Comparison of ENCODE assay signal across 22 cellular contexts in genomic region chr2:142930835-142931398, GRCh38.
"Had no signal": no experiment of that assay in that cellular context is flagged by ENCODE, and none has a peak within 500 bp of the region (broad histone marks: within the 10 kb centered on the region; RNA-seq: fewer than 3 reads in every experiment).

No MANE protein-coding gene starts in this region.

- H3K27ac Mint-ChIP-seq: mesothelial cell of epicardium; natural killer cell treated with Interleukin-12 subunit alpha and Interleukin-12 subunit beta and Interleukin-15 and Interleukin-18, amount 100 ng/mL, for 72 hours; stimulated activated naive B cell treated with anti-CD40 and anti-IgM and Interleukin-4, amounts not matched to agents 10 μg/mL and 1 μg/mL and 100 μg/mL, for 72 hours; stimulated activated naive CD8-positive, alpha-beta T cell treated with anti-CD3 and anti-CD28 coated beads, Interleukin-15, Interleukin-2, amounts not matched to agents 100 ng/mL and 50 ng/mL, for 24 hours had no signal

- H3K36me3 ChIP-seq: neutrophil, pancreas, transverse colon had no signal

- H3K27ac ChIP-seq: dorsolateral prefrontal cortex, neutrophil, pancreas, right lobe of liver, transverse colon had no signal

- DNase-seq: dorsolateral prefrontal cortex; effector CD4-positive, alpha-beta T cell; head of caudate nucleus; kidney; mesenchymal stem cell; mucosa of descending colon; naive B cell; pancreas; retina; right lobe of liver; small intestine; stimulated activated CD4-positive, alpha-beta T cell treated with anti-CD3 and anti-CD28 coated beads, Interleukin-15, amount 100 ng/mL, for 24 hours; stimulated activated CD4-positive, alpha-beta T cell treated with anti-CD3 and anti-CD28 coated beads, Interleukin-2, amount 100 ng/mL, for 48 hours; stimulated activated naive B cell treated with anti-CD40 and anti-IgM and Interleukin-4, amounts not matched to agents 10 μg/mL and 1 μg/mL and 100 μg/mL, for 72 hours; transverse colon had no signal

- H3K4me3 Mint-ChIP-seq: mesothelial cell of epicardium; naive B cell; natural killer cell treated with Interleukin-12 subunit alpha and Interleukin-12 subunit beta and Interleukin-15 and Interleukin-18, amount 100 ng/mL, for 72 hours; neural crest cell; stimulated activated naive B cell treated with anti-CD40 and anti-IgM and Interleukin-4, amounts not matched to agents 10 μg/mL and 1 μg/mL and 100 μg/mL, for 72 hours; stimulated activated naive CD8-positive, alpha-beta T cell treated with anti-CD3 and anti-CD28 coated beads, Interleukin-15, Interleukin-2, amounts not matched to agents 100 ng/mL and 50 ng/mL, for 24 hours had no signal

- H3K27me3 ChIP-seq: dorsolateral prefrontal cortex, neutrophil, pancreas, right lobe of liver, transverse colon had no signal

- H3K9me3 ChIP-seq: mucosa of descending colon, neutrophil, pancreas, right lobe of liver, transverse colon had no signal

- H3K4me3 ChIP-seq: dorsolateral prefrontal cortex, lung, mucosa of descending colon, pancreas, right lobe of liver, transverse colon had no signal

- H3K4me1 ChIP-seq: pancreas, right lobe of liver, transverse colon had no signal

- H3K4me1 Mint-ChIP-seq: mesothelial cell of epicardium, neural crest cell had no signal

- H3K27me3 Mint-ChIP-seq: naive B cell; stimulated activated naive B cell treated with anti-CD40 and anti-IgM and Interleukin-4, amounts not matched to agents 10 μg/mL and 1 μg/mL and 100 μg/mL, for 72 hours; stimulated activated naive CD8-positive, alpha-beta T cell treated with anti-CD3 and anti-CD28 coated beads, Interleukin-15, Interleukin-2, amounts not matched to agents 100 ng/mL and 50 ng/mL, for 24 hours had no signal

- ATAC-seq: left lobe of liver; mucosa of descending colon; natural killer cell treated with Interleukin-12 subunit alpha and Interleukin-12 subunit beta and Interleukin-15 and Interleukin-18, amount 100 ng/mL, for 72 hours; pancreas; right lobe of liver; stimulated activated naive B cell treated with anti-CD40 and anti-IgM and Interleukin-4, amounts not matched to agents 10 μg/mL and 1 μg/mL and 100 μg/mL, for 72 hours had no signal

- H3K36me3 Mint-ChIP-seq: mesothelial cell of epicardium; natural killer cell treated with Interleukin-12 subunit alpha and Interleukin-12 subunit beta and Interleukin-15 and Interleukin-18, amount 100 ng/mL, for 72 hours had no signal

- H3K9me3 Mint-ChIP-seq: naive B cell; natural killer cell treated with Interleukin-12 subunit alpha and Interleukin-12 subunit beta and Interleukin-15 and Interleukin-18, amount 100 ng/mL, for 72 hours; stimulated activated naive CD8-positive, alpha-beta T cell treated with anti-CD3 and anti-CD28 coated beads, Interleukin-15, Interleukin-2, amounts not matched to agents 100 ng/mL and 50 ng/mL, for 24 hours had no signal
